Comparison of ENCODE assay signal across 18 cellular contexts in the genomic region with DNA sequence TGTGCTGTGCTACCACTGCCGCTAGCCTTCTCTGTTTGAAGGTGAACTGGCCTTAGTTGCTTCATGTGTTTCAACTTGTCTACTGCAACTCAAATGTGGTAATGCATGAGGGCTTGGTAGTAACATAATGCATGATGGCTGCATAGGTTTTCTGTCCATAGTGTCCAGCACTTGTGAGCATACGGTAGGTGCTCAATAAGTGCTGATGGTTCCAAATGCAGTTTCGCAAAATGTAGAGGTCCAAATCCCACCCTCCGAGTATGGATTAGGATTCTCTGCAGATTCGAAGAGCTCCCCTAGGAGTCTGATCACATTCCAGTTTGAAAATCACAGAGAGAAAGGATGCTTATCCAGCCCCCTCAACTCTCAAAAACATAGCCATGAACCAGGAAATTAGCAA.
DNase-seq lines count a peak whose midpoint lies in the region; ATAC-seq, FAIRE-seq and TF ChIP-seq lines count a peak whose summit lies in the region.
"Had no signal": no experiment of that assay in that cellular context is flagged by ENCODE, and none has a peak within 500 bp of the region (broad histone marks: within the 10 kb centered on the region; RNA-seq: fewer than 3 reads in every experiment).

No MANE protein-coding gene starts in this region.

- TF ChIP-seq RAD21 in HepG2 (CRISPR knock-in tag; IDR thresholded peaks at IDR 0.05) = no peak
- no peak for TF ChIP-seq RAD21 in IMR-90 (IDR thresholded peaks at IDR 0.05; ENCODE audit: low read length)
- TF ChIP-seq RAD21 in H1 (IDR thresholded peaks at IDR 0.05 in 1 of 2, conservative IDR thresholded peaks at IDR 0.05 in 1 of 2; ENCODE audit: low read depth in 2 of 2, low read length in 2 of 2) = no peak

- H3K79me1 ChIP-seq in IMR-90 (ENCODE audit: low read depth in 1 of 2, low read length in 2 of 2) (no peaks in the 10 kb centered on the region), H1 (ENCODE audit: low read depth, low read length) (no peaks in the 10 kb centered on the region)

- no peaks in the 10 kb centered on the region for H3K9me1 ChIP-seq in IMR-90 (ENCODE audit: insufficient read depth, low read length)

- H3K56ac ChIP-seq in IMR-90 (ENCODE audit: extremely low read depth, insufficient read depth, low read length) = no peak overlapping the region
- no peak overlapping the region for H3K56ac ChIP-seq in H1 (replicated peaks; ENCODE audit: insufficient read length, low read depth, low read length)

- no peak for DNase-seq in HepG2 (ENCODE audit: low spot score)
- no peak for DNase-seq in right lobe of liver
- DNase-seq in IMR-90 = no peak
- no peak for DNase-seq in H1 (ENCODE audit: low read depth in 1 of 2, low spot score in 2 of 2)
- DNase-seq in activated T-helper 2 cell treated with anti-CD3 and anti-CD28 coated beads, Interferon-gamma antibody, Interleukin-2, Interleukin-4, amounts not matched to agents 10 μg/mL and 5 μg/mL and 100 μg/mL, durations not matched to agents 14 hours and 24 hours and 36 hours (ENCODE audit: low spot score) = no peak
- no peak for DNase-seq in activated naive CD8-positive, alpha-beta T cell treated with anti-CD3 and anti-CD28 coated beads, Interleukin-2, amount 50 U/mL, for 24 hours
- no peak for DNase-seq in NCI-H2171 (lab: John Stamatoyannopoulos, UW)
- DNase-seq: Caco-2; CD4-positive, alpha-beta T cell; GOT3; H9; KBM-7 had no signal

- no peaks in the 10 kb centered on the region for H3K36me3 Mint-ChIP-seq in activated T-helper 2 cell treated with anti-CD3 and anti-CD28 coated beads, Interferon-gamma antibody, Interleukin-2, Interleukin-4, amounts not matched to agents 10 μg/mL and 5 μg/mL and 100 μg/mL, durations not matched to agents 14 hours and 24 hours and 36 hours (ENCODE audit: low read depth)
- H3K36me3 Mint-ChIP-seq in activated naive CD8-positive, alpha-beta T cell treated with anti-CD3 and anti-CD28 coated beads, Interleukin-2, amount 50 U/mL, for 24 hours (ENCODE audit: low read depth) = no peaks in the 10 kb centered on the region

- H2AFZ ChIP-seq in HepG2 (ENCODE audit: low read length) (no peak overlapping the region), IMR-90 (replicated peaks; ENCODE audit: low read length, poor library complexity) (peak overlapping the region; percentile 21), H1 (ENCODE audit: low read length) (no peak overlapping the region)

- in situ Hi-C loops in HepG2 (cut with HindIII; ENCODE audit: extremely low pct_ligation_motif_present, low pct_unique_long_range_greater_than_20kb) = no loop called here
- in situ Hi-C loops in IMR-90 (cut with MboI; ENCODE audit: low sequenced_read_pairs) = no loop called here

- H3K27me3 ChIP-seq in HepG2 (ENCODE audit: control insufficient read depth in 1 of 2, insufficient read depth in 2 of 2, low read length in 2 of 2) = no peaks in the 10 kb centered on the region
- no peaks in the 10 kb centered on the region for H3K27me3 ChIP-seq in right lobe of liver
- H3K27me3 ChIP-seq in IMR-90 (ENCODE audit: control insufficient read depth, insufficient read depth, low read length) = peaks cover 3% of the 10 kb centered on the region; the same call in 1 of the 2 replicates
- no peaks in the 10 kb centered on the region for H3K27me3 ChIP-seq in H1 (replicated peaks in 1 of 4; ENCODE audit: control insufficient read depth in 3 of 4, extremely low read depth in 1 of 4, insufficient read depth in 3 of 4, low read length in 3 of 4)

- H3K9ac ChIP-seq in HepG2 (ENCODE audit: insufficient read depth, low read depth, low read length) (no peak overlapping the region), IMR-90 (ENCODE audit: low read depth, low read length) (no peak overlapping the region), H1 (replicated peaks in 1 of 4; ENCODE audit: extremely low read depth in 1 of 4, low read depth in 3 of 4, low read length in 3 of 4) (no peak overlapping the region)

- no peaks in the 10 kb centered on the region for H3K36me3 ChIP-seq in HepG2 (replicated peaks in 1 of 2; ENCODE audit: control insufficient read depth in 1 of 2, insufficient read depth in 2 of 2, low read length in 2 of 2)
- H3K36me3 ChIP-seq in right lobe of liver = no peaks in the 10 kb centered on the region
- no peaks in the 10 kb centered on the region for H3K36me3 ChIP-seq in IMR-90 (ENCODE audit: control insufficient read depth, insufficient read depth, low read length)
- H3K36me3 ChIP-seq in H1 (ENCODE audit: control insufficient read depth in 2 of 4, insufficient read depth in 4 of 4, low read length in 3 of 4) = no peaks in the 10 kb centered on the region

- WGBS in HepG2 (ENCODE audit: low lambda C conversion rate) = 60% methylated on average over 5 of the region's 5 CpGs
- WGBS in right lobe of liver (ENCODE audit: insufficient coverage, low coverage, low lambda C conversion rate, missing lambda C conversion rate) = 50% methylated on average over 2 of the region's 5 CpGs
- 86% methylated on average over 3 of the region's 5 CpGs; no CpG with 5 or more reads in 1 of the 2 experiments for WGBS in IMR-90 (ENCODE audit: extremely low coverage in 2 of 2, insufficient read length in 1 of 2), 2 experiments
- 86% methylated on average over 5 of the region's 5 CpGs; no CpG with 5 or more reads in 1 of the 2 experiments for whole genome bisulfite sequencing in H1 (ENCODE audit: extremely low coverage in 1 of 2, insufficient coverage in 1 of 2, insufficient read length in 1 of 2, insufficient replicate concordance in 2 of 2, low coverage in 1 of 2, low lambda C conversion rate in 2 of 2, missing lambda C conversion rate in 1 of 2), 2 experiments

- TF ChIP-seq POLR2A in HepG2 (IDR thresholded peaks at IDR 0.05; ENCODE audit: insufficient read depth in 1 of 2, low read depth in 2 of 2, low read length in 2 of 2) = no peak
- no peak for TF ChIP-seq POLR2A in right lobe of liver (IDR thresholded peaks at IDR 0.05)
- no peak for TF ChIP-seq POLR2A in IMR-90 (IDR thresholded peaks at IDR 0.05; ENCODE audit: low read depth, low read length)
- no peak for TF ChIP-seq POLR2A in H1 (IDR thresholded peaks at IDR 0.05; ENCODE audit: control extremely low read depth in 1 of 2, low read depth in 2 of 2, low read length in 2 of 2)

- H3K9me3 ChIP-seq in HepG2 (ENCODE audit: low read length) (no peaks in the 10 kb centered on the region), right lobe of liver (no peaks in the 10 kb centered on the region), IMR-90 (ENCODE audit: control insufficient read depth, insufficient read depth, low read length) (no peaks in the 10 kb centered on the region), H1 (ENCODE audit: insufficient read depth in 2 of 2, low read depth in 1 of 2, low read length in 1 of 2) (no peaks in the 10 kb centered on the region)
- H3K9me3 ChIP-seq: Caco-2 had no signal

- H3K14ac ChIP-seq in IMR-90 (replicated peaks; ENCODE audit: low read depth, low read length) = 0 out of 2 replicates have a peak overlapping the region, but pooled peaks have one; percentile 35
- H3K14ac ChIP-seq in H1 (ENCODE audit: insufficient read length) = no peak overlapping the region

- H2BK5ac ChIP-seq in IMR-90 (ENCODE audit: low read depth, low read length, poor library complexity, severe bottlenecking) (no peak overlapping the region), H1 (ENCODE audit: low read depth, low read length) (no peak overlapping the region)

- H3K4me3 ChIP-seq in HepG2 (replicated peaks in 1 of 3; ENCODE audit: insufficient read depth in 1 of 3, low read depth in 2 of 3, low read length in 3 of 3) (no peak overlapping the region), right lobe of liver (no peak overlapping the region), IMR-90 (ENCODE audit: insufficient read depth, low read depth, low read length) (no peak overlapping the region), H1 (ENCODE audit: extremely low read depth in 1 of 4, insufficient read depth in 2 of 4, low read depth in 3 of 4, low read length in 4 of 4) (no peak overlapping the region)

- H2BK120ac ChIP-seq in IMR-90 (ENCODE audit: low read depth, low read length) (no peak overlapping the region), H1 (replicated peaks; ENCODE audit: low read depth, low read length) (peak overlapping the region; percentile 25)

- H4K20me1 ChIP-seq in HepG2 (ENCODE audit: insufficient read depth, low read length) = no peaks in the 10 kb centered on the region
- H4K20me1 ChIP-seq in IMR-90 (ENCODE audit: insufficient read depth, low read length) = no peaks in the 10 kb centered on the region
- H4K20me1 ChIP-seq in H1 (replicated peaks in 1 of 2; ENCODE audit: control insufficient read depth in 1 of 2, insufficient read depth in 2 of 2, low read length in 2 of 2) = no peaks in the 10 kb centered on the region

- no peak overlapping the region for H3K27ac Mint-ChIP-seq in activated T-helper 2 cell treated with anti-CD3 and anti-CD28 coated beads, Interferon-gamma antibody, Interleukin-2, Interleukin-4, amounts not matched to agents 10 μg/mL and 5 μg/mL and 100 μg/mL, durations not matched to agents 14 hours and 24 hours and 36 hours
- H3K27ac Mint-ChIP-seq in activated naive CD8-positive, alpha-beta T cell treated with anti-CD3 and anti-CD28 coated beads, Interleukin-2, amount 50 U/mL, for 24 hours = no peak overlapping the region
- H3K27ac Mint-ChIP-seq: B cell; CD4-positive, alpha-beta T cell had no signal

- no peak overlapping the region for H2AK5ac ChIP-seq in IMR-90 (ENCODE audit: low read depth, low read length)
- H2AK5ac ChIP-seq in H1 (ENCODE audit: low read depth, low read length) = no peak overlapping the region

- peaks cover 86% of the 10 kb centered on the region for H3K4me1 ChIP-seq in HepG2 (ENCODE audit: insufficient read depth, low read length)
- peaks cover 0 to 31% (median 4%) of the 10 kb centered on the region in 4 donors for H3K4me1 ChIP-seq in right lobe of liver
- H3K4me1 ChIP-seq in IMR-90 (ENCODE audit: control insufficient read depth, insufficient read depth, low read length) = peaks cover 6% of the 10 kb centered on the region
- H3K4me1 ChIP-seq in H1 (replicated peaks in 1 of 4; ENCODE audit: control insufficient read depth in 3 of 4, insufficient read depth in 4 of 4, low read length in 3 of 4) = peaks cover 2 to 12% (median 8%) of the 10 kb centered on the region in 4 experiments
- H3K4me1 ChIP-seq: Caco-2 had no signal

- ATAC-seq in HepG2 = no peak
- ATAC-seq in right lobe of liver = no peak
- no peak for ATAC-seq in IMR-90 (ENCODE audit: low read depth)
- ATAC-seq in activated naive CD8-positive, alpha-beta T cell treated with anti-CD3 and anti-CD28 coated beads, Interleukin-2, amount 50 U/mL, for 24 hours = no peak

- no peak for TF ChIP-seq EP300 in HepG2 (IDR thresholded peaks at IDR 0.05; ENCODE audit: low read depth in 2 of 2, low read length in 2 of 2)
- TF ChIP-seq EP300 in HepG2 (CRISPR knock-in tag; IDR thresholded peaks at IDR 0.05; ENCODE audit: borderline replicate concordance) = no peak
- TF ChIP-seq EP300 in H1 (IDR thresholded peaks at IDR 0.05; ENCODE audit: borderline replicate concordance in 1 of 2, low read depth in 2 of 2, low read length in 2 of 2) = no peak

- no peak overlapping the region for H2AK9ac ChIP-seq in IMR-90 (replicated peaks; ENCODE audit: low read depth, low read length, poor library complexity)

- FAIRE-seq in HepG2 (lab: Jason Lieb, UNC) (no peak), H1 (lab: Jason Lieb, UNC) (no peak)
- FAIRE-seq: D721Med, G401.6, GM12892, GM18507 had no signal

- H3K27me3 Mint-ChIP-seq in activated T-helper 2 cell treated with anti-CD3 and anti-CD28 coated beads, Interferon-gamma antibody, Interleukin-2, Interleukin-4, amounts not matched to agents 10 μg/mL and 5 μg/mL and 100 μg/mL, durations not matched to agents 14 hours and 24 hours and 36 hours (ENCODE audit: low read depth) = no peaks in the 10 kb centered on the region
- H3K27me3 Mint-ChIP-seq in activated naive CD8-positive, alpha-beta T cell treated with anti-CD3 and anti-CD28 coated beads, Interleukin-2, amount 50 U/mL, for 24 hours = peaks cover 2% of the 10 kb centered on the region
- H3K27me3 Mint-ChIP-seq: B cell; CD4-positive, alpha-beta T cell had no signal

- no peak overlapping the region for H3K23ac ChIP-seq in IMR-90 (ENCODE audit: low read depth, low read length)
- H3K23ac ChIP-seq in H1 (ENCODE audit: insufficient read length) = no peak overlapping the region

- H4K8ac ChIP-seq in IMR-90 (ENCODE audit: low read depth in 2 of 2, low read length in 2 of 2) = no peak overlapping the region
- no peak overlapping the region for H4K8ac ChIP-seq in H1 (ENCODE audit: extremely low read depth, insufficient read depth, low read length)

- no peak overlapping the region for H4K91ac ChIP-seq in IMR-90 (ENCODE audit: insufficient read depth, low read depth, low read length)
- peak overlapping the region; percentile 0 for H4K91ac ChIP-seq in H1 (replicated peaks; ENCODE audit: insufficient read length, low read length)

- no peak overlapping the region for H2BK12ac ChIP-seq in H1 (ENCODE audit: low read depth, low read length)

- H3K4me3 Mint-ChIP-seq in activated T-helper 2 cell treated with anti-CD3 and anti-CD28 coated beads, Interferon-gamma antibody, Interleukin-2, Interleukin-4, amounts not matched to agents 10 μg/mL and 5 μg/mL and 100 μg/mL, durations not matched to agents 14 hours and 24 hours and 36 hours (ENCODE audit: low read depth) = no peak overlapping the region
- H3K4me3 Mint-ChIP-seq in activated naive CD8-positive, alpha-beta T cell treated with anti-CD3 and anti-CD28 coated beads, Interleukin-2, amount 50 U/mL, for 24 hours = no peak overlapping the region
- H3K4me3 Mint-ChIP-seq: B cell; CD4-positive, alpha-beta T cell; H9 had no signal

- peaks cover 20% of the 10 kb centered on the region for H3K4me1 Mint-ChIP-seq in activated T-helper 2 cell treated with anti-CD3 and anti-CD28 coated beads, Interferon-gamma antibody, Interleukin-2, Interleukin-4, amounts not matched to agents 10 μg/mL and 5 μg/mL and 100 μg/mL, durations not matched to agents 14 hours and 24 hours and 36 hours (ENCODE audit: low read depth)
- H3K4me1 Mint-ChIP-seq in activated naive CD8-positive, alpha-beta T cell treated with anti-CD3 and anti-CD28 coated beads, Interleukin-2, amount 50 U/mL, for 24 hours = peaks cover 12% of the 10 kb centered on the region

- intact Hi-C loops in HepG2 (cut with micrococcal nuclease; ENCODE audit: unreplicated experiment) (no loop called here), right lobe of liver (cut with DNase I) (no loop called here), IMR-90 (cut with micrococcal nuclease) (no loop called here)
- intact Hi-C loops in activated T-helper 2 cell treated with anti-CD3 and anti-CD28 coated beads, Interferon-gamma antibody, Interleukin-2, Interleukin-4, amounts not matched to agents 10 μg/mL and 5 μg/mL and 100 μg/mL, durations not matched to agents 14 hours and 24 hours and 36 hours (cut with micrococcal nuclease) = no loop called here

- H4K5ac ChIP-seq in IMR-90 (ENCODE audit: low read depth, low read length) (no peak overlapping the region), H1 (ENCODE audit: insufficient read length, low read depth, low read length) (no peak overlapping the region)

- BruUV-seq in HepG2 (replicated peaks; lab: Mats Ljungman, UMichigan) (no TSS peak), IMR-90 (replicated peaks; lab: Mats Ljungman, UMichigan) (no TSS peak)

- H3K4me2 ChIP-seq in HepG2 (ENCODE audit: low read depth, low read length) (no peak overlapping the region), IMR-90 (ENCODE audit: low read depth, low read length) (no peak overlapping the region), H1 (ENCODE audit: insufficient read depth in 1 of 2, low read depth in 2 of 2, low read length in 2 of 2) (no peak overlapping the region)

- H3K18ac ChIP-seq in IMR-90 (ENCODE audit: low read depth, low read length) = no peak overlapping the region
- no peak overlapping the region for H3K18ac ChIP-seq in H1 (ENCODE audit: extremely low read depth, low read length)

- POLR2A ChIA-PET in HepG2 (lab: Yijun Ruan, JAX) (interaction anchor here (0.8 to 1.7 kb wide), 4 partner anchors 10 to 100 kb away, joined by 5 to 9 read pairs (median 7); a partner anchor contains a TSS), IMR-90 (lab: Charles Lee; ENCODE audit: unreplicated experiment) (no interaction called here), H1 (lab: Charles Lee; ENCODE audit: partially characterized antibody) (interaction anchor here (0.8 to 3.2 kb wide), 6 partner anchors 10 to 69 kb away, joined by 3 to 18 read pairs (median 7); no protein-coding TSS in a partner anchor)

- H3K9me3 Mint-ChIP-seq in activated T-helper 2 cell treated with anti-CD3 and anti-CD28 coated beads, Interferon-gamma antibody, Interleukin-2, Interleukin-4, amounts not matched to agents 10 μg/mL and 5 μg/mL and 100 μg/mL, durations not matched to agents 14 hours and 24 hours and 36 hours = peaks cover 5% of the 10 kb centered on the region
- H3K9me3 Mint-ChIP-seq in activated naive CD8-positive, alpha-beta T cell treated with anti-CD3 and anti-CD28 coated beads, Interleukin-2, amount 50 U/mL, for 24 hours = no peaks in the 10 kb centered on the region

- H2BK20ac ChIP-seq in IMR-90 (ENCODE audit: low read depth, low read length) (no peak overlapping the region), H1 (ENCODE audit: low read length) (no peak overlapping the region)

- dilution Hi-C loops in IMR-90 (cut with HindIII; ENCODE audit: low sequenced_read_pairs, unreplicated experiment) = no loop called here

- H3K4ac ChIP-seq in IMR-90 (ENCODE audit: low read depth, low read length) (no peak overlapping the region), H1 (replicated peaks; ENCODE audit: insufficient read length, low read depth, low read length) (peak overlapping the region; percentile 8)

- H3K23me2 ChIP-seq in H1 (ENCODE audit: low read depth, low read length) = no peaks in the 10 kb centered on the region

- no peak overlapping the region for H2BK15ac ChIP-seq in IMR-90 (ENCODE audit: low read depth, low read length)
- no peak overlapping the region for H2BK15ac ChIP-seq in H1 (ENCODE audit: low read length)

- no peak overlapping the region for H3K27ac ChIP-seq in HepG2 (ENCODE audit: extremely low read length, insufficient read depth, low read length)
- H3K27ac ChIP-seq in right lobe of liver = no peak overlapping the region
- no peak overlapping the region for H3K27ac ChIP-seq in IMR-90 (ENCODE audit: insufficient read depth, low read length)
- H3K27ac ChIP-seq in H1 (ENCODE audit: low read depth, low read length) = no peak overlapping the region
- H3K27ac ChIP-seq: C4-2B had no signal

- TF ChIP-seq CTCF in HepG2 (CRISPR knock-in tag; IDR thresholded peaks at IDR 0.05) (no peak), right lobe of liver (IDR thresholded peaks at IDR 0.05) (no peak), IMR-90 (conservative IDR thresholded peaks at IDR 0.05; ENCODE audit: low read depth, low read length) (no peak), H1 (IDR thresholded peaks at IDR 0.05; ENCODE audit: control extremely low read depth in 1 of 3, insufficient read depth in 1 of 3, low read depth in 1 of 3, low read length in 3 of 3) (no peak)

- CTCF ChIA-PET in HepG2 (lab: Yijun Ruan, JAX; ENCODE audit: low intra/inter-chr PET ratio, low total read pairs) = no interaction called here
- CTCF ChIA-PET in IMR-90 (lab: Yijun Ruan, JAX) = no interaction called here
- CTCF ChIA-PET in H1 (lab: Charles Lee; ENCODE audit: partially characterized antibody) = interaction anchor here (0.9 to 6.9 kb wide), 7 partner anchors 11 to 140 kb away, joined by 3 to 91 read pairs (median 3); no protein-coding TSS in a partner anchor

- H3K79me2 ChIP-seq in HepG2 (ENCODE audit: insufficient read depth, low read length) = no peaks in the 10 kb centered on the region
- H3K79me2 ChIP-seq in H1 (ENCODE audit: control insufficient read depth in 1 of 2, insufficient read depth in 2 of 2, low read length in 2 of 2) = no peaks in the 10 kb centered on the region
